8 cellular contexts compared by ENCODE assay signal in the genomic region with DNA sequence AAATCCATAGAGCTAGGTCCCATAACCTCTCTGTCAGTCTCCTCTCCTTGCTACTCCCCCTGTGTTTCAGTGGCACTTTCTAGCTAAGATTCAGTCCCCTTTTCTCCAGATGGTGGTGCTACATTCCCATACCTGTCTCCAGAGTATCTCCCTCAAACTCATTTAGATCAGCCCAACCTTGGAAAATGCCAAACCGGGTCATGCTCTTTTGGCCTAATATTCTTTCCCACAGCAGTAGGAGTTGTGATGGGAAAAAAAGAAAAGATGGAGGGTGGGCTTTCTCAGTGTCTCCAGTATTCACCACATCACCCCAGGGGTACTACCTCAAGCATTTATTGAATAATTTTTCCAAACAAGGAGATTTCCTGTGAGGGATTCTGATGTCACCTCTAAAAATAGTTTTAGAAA. TPM values are rescaled to one million over a fixed set of nuclear protein-coding genes. Genes with fewer than 3 reads are reported as not detected.
DNase-seq lines count a peak whose midpoint lies in the region; ATAC-seq, FAIRE-seq and TF ChIP-seq lines count a peak whose summit lies in the region.

No MANE protein-coding gene starts in this region.

- FAIRE-seq in GM12892 (lab: Jason Lieb, UNC): peak; percentile 71

- TF ChIP-seq CTCF in C4-2B (conservative IDR thresholded peaks at IDR 0.05): peak; percentile 68

- no peaks in the 10 kb centered on the region for H3K36me3 Mint-ChIP-seq in activated CD4-positive, alpha-beta memory T cell treated with anti-CD3 and anti-CD28 coated beads, Interleukin-2, amount 10 ng/mL, durations not matched to agents 7 days and 5 days (ENCODE audit: low read depth)

- CTCF ChIA-PET in activated CD4-positive, alpha-beta memory T cell treated with anti-CD3 and anti-CD28 coated beads, Interleukin-2, amount 10 ng/mL, durations not matched to agents 7 days and 5 days (lab: Charles Lee): interaction anchor here (0.6 to 5.6 kb wide), 19 partner anchors 10 to 712 kb away, joined by 3 to 65 read pairs (median 4); a partner anchor contains a TSS

- TF ChIP-seq POLR2A in GM12892 (IDR thresholded peaks at IDR 0.05; ENCODE audit: low read depth, low read length): no peak

- H3K9me3 Mint-ChIP-seq in activated CD4-positive, alpha-beta memory T cell treated with anti-CD3 and anti-CD28 coated beads, Interleukin-2, amount 10 ng/mL, durations not matched to agents 7 days and 5 days: no peaks in the 10 kb centered on the region

- H3K27ac Mint-ChIP-seq in activated CD4-positive, alpha-beta memory T cell treated with anti-CD3 and anti-CD28 coated beads, Interleukin-2, amount 10 ng/mL, durations not matched to agents 7 days and 5 days: no peak overlapping the region

- H3K4me1 Mint-ChIP-seq in activated CD4-positive, alpha-beta memory T cell treated with anti-CD3 and anti-CD28 coated beads, Interleukin-2, amount 10 ng/mL, durations not matched to agents 7 days and 5 days: peaks cover 46% of the 10 kb centered on the region

- ATAC-seq in HG02759 (IDR thresholded peaks at IDR 0.05; ENCODE audit: unreplicated experiment) (no peak), HG02938 (IDR thresholded peaks at IDR 0.05; ENCODE audit: unreplicated experiment) (no peak)

- DNase-seq in GM12892 (ENCODE audit: insufficient read length): no peak
- peak; percentile 36 for DNase-seq in NCI-H2196 treated with DMSO at 0.1 percent for 48 hours (lab: John Stamatoyannopoulos, UW; ENCODE audit: unreplicated experiment)
- peak; percentile 46 for DNase-seq in activated CD4-positive, alpha-beta memory T cell treated with anti-CD3 and anti-CD28 coated beads, Interleukin-2, amount 10 ng/mL, durations not matched to agents 7 days and 5 days
- peak; percentile 70 for DNase-seq in glomerular endothelial cell (ENCODE audit: extremely low read depth, low read depth, low spot score)
- peak; percentile 71 for DNase-seq in putamen (ENCODE audit: low spot score)

- POLR2A ChIA-PET in activated CD4-positive, alpha-beta memory T cell treated with anti-CD3 and anti-CD28 coated beads, Interleukin-2, amount 10 ng/mL, durations not matched to agents 7 days and 5 days (lab: Charles Lee): interaction anchor here (0.7 to 6.0 kb wide), 7 partner anchors 14 to 127 kb away, joined by 3 to 63 read pairs (median 4); a partner anchor contains a TSS

- H3K4me3 Mint-ChIP-seq in activated CD4-positive, alpha-beta memory T cell treated with anti-CD3 and anti-CD28 coated beads, Interleukin-2, amount 10 ng/mL, durations not matched to agents 7 days and 5 days: no peak overlapping the region

- no peaks in the 10 kb centered on the region for H3K27me3 Mint-ChIP-seq in activated CD4-positive, alpha-beta memory T cell treated with anti-CD3 and anti-CD28 coated beads, Interleukin-2, amount 10 ng/mL, durations not matched to agents 7 days and 5 days

- no peak overlapping the region for H3K27ac ChIP-seq in C4-2B

RNA-seq across cellular contexts. Expression of a gene that starts 3.2 kb away (rescaled TPM):
- polyA plus RNA-seq in GM12892 (2012; ENCODE audit: missing spikeins): 0.36 TPM
- not detected for total RNA-seq in activated CD4-positive, alpha-beta memory T cell treated with anti-CD3 and anti-CD28 coated beads, Interleukin-2, amount 10 ng/mL, durations not matched to agents 7 days and 5 days
- not detected in 2 replicates for total RNA-seq in glomerular endothelial cell

RNA-seq across cellular contexts. Expression of a gene that starts 4.0 kb away (rescaled TPM):
- 46.2 TPM for polyA plus RNA-seq in GM12892 (2012; ENCODE audit: missing spikeins)
- total RNA-seq in activated CD4-positive, alpha-beta memory T cell treated with anti-CD3 and anti-CD28 coated beads, Interleukin-2, amount 10 ng/mL, durations not matched to agents 7 days and 5 days: 10 to 100 TPM; 63.8 to 71.4 TPM
- total RNA-seq in glomerular endothelial cell: 24.5 and 34.8 TPM in 2 replicates

RNA-seq across cellular contexts. Expression of a gene that starts 27.1 kb away (rescaled TPM):
- 19.8 TPM for polyA plus RNA-seq in GM12892 (2012; ENCODE audit: missing spikeins)
- 10 to 100 TPM; 25.0 to 30.9 TPM for total RNA-seq in activated CD4-positive, alpha-beta memory T cell treated with anti-CD3 and anti-CD28 coated beads, Interleukin-2, amount 10 ng/mL, durations not matched to agents 7 days and 5 days
- total RNA-seq in glomerular endothelial cell: 53.6 and 60.8 TPM in 2 replicates

RNA-seq across cellular contexts. Expression of a gene that starts 40.1 kb away (rescaled TPM):
- polyA plus RNA-seq in GM12892 (2012; ENCODE audit: missing spikeins): 57.6 TPM
- 100 to 1,000 TPM; 159 to 164 TPM for total RNA-seq in activated CD4-positive, alpha-beta memory T cell treated with anti-CD3 and anti-CD28 coated beads, Interleukin-2, amount 10 ng/mL, durations not matched to agents 7 days and 5 days
- total RNA-seq in glomerular endothelial cell: 92.3 and 105 TPM in 2 replicates
